Comparison of ENCODE assay signal across 9 cellular contexts in the genomic region with DNA sequence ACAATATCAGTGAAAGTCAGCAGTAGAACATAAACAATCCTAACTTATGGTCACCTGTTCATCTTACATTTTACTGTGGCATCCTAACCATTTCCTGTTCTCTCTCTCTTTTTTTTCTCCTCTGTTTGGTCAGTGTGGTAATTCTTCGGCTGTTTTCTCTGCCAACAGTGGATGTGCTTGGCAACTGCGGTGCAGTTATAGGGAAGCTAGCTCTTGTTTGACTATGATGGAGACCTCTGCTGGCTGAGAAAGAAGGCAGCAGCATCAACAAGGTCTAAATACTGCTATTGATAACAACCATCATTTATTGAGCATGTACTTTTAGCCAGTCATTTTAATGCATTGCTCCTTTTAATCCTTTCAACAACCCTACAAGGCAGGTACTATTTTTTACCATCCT. TPM values are rescaled to one million over a fixed set of nuclear protein-coding genes. Genes with fewer than 3 reads are reported as not detected.
DNase-seq lines count a peak whose midpoint lies in the region; ATAC-seq and TF ChIP-seq lines count a peak whose summit lies in the region.
"Had no signal": no experiment of that assay in that cellular context is flagged by ENCODE, and none has a peak within 500 bp of the region (broad histone marks: within the 10 kb centered on the region; RNA-seq: fewer than 3 reads in every experiment).

No MANE protein-coding gene starts in this region.

- no TSS peak for BruUV-seq in mammary epithelial cell (replicated peaks; lab: Mats Ljungman, UMichigan)

- in situ Hi-C loops in mammary epithelial cell (cut with MboI; ENCODE audit: low sequenced_read_pairs in 2 of 2): no loop called here

- H3K9ac ChIP-seq in mammary epithelial cell (ENCODE audit: insufficient read depth, low read length): no peak overlapping the region

- intact Hi-C loops in heart right ventricle (cut with DNase I): loop anchor here in 1 of 10 donors (10.0 kb wide), 1 partner anchor 335 kb away; no protein-coding TSS in a partner anchor
- intact Hi-C loops in left ventricle myocardium superior (cut with micrococcal nuclease): no loop called here
- intact Hi-C loops in mammary epithelial cell (cut with micrococcal nuclease): loop anchor here (1.0 to 10.0 kb wide), 2 partner anchors 27 to 335 kb away; no protein-coding TSS in a partner anchor
- intact Hi-C loops in tibial artery (cut with DNase I; ENCODE audit: low total_unique reads): no loop called here

- TF ChIP-seq CTCF in heart right ventricle (IDR thresholded peaks at IDR 0.05): peak in 5 of 9 donors; percentile 6 to 37 (median 31)
- peak; percentile 19 to 43 for TF ChIP-seq CTCF in mammary epithelial cell (conservative IDR thresholded peaks at IDR 0.05 in 1 of 2, IDR thresholded peaks at IDR 0.05 in 1 of 2; ENCODE audit: extremely low read depth in 1 of 2, insufficient read depth in 1 of 2, low read depth in 1 of 2, low read length in 2 of 2)
- TF ChIP-seq CTCF in osteocyte (IDR thresholded peaks at IDR 0.05): peak; percentile 20
- no peak for TF ChIP-seq CTCF in right atrium auricular region (IDR thresholded peaks at IDR 0.05)
- TF ChIP-seq CTCF in tibial artery (IDR thresholded peaks at IDR 0.05): no peak

- H3K27ac ChIP-seq in heart right ventricle (no peak overlapping the region), mammary epithelial cell (ENCODE audit: insufficient read depth, low read depth, low read length) (no peak overlapping the region), right atrium auricular region (no peak overlapping the region), tibial artery (no peak overlapping the region)

- ATAC-seq in heart right ventricle (no peak), left ventricle myocardium superior (no peak), GM18505 (IDR thresholded peaks at IDR 0.05; ENCODE audit: unreplicated experiment) (no peak)

- peaks cover 0 to 10% (median 3%) of the 10 kb centered on the region in 11 donors for H3K9me3 ChIP-seq in heart right ventricle
- no peaks in the 10 kb centered on the region for H3K9me3 ChIP-seq in mammary epithelial cell (replicated peaks; ENCODE audit: insufficient read depth, low read length)
- H3K9me3 ChIP-seq in right atrium auricular region: peaks cover 0 to 5% of the 10 kb centered on the region in 2 donors
- peaks cover 0 to under 1% (median 0%) of the 10 kb centered on the region in 3 donors for H3K9me3 ChIP-seq in tibial artery

- peaks cover 0 to 6% (median 0%) of the 10 kb centered on the region in 7 donors for H3K27me3 ChIP-seq in heart right ventricle
- no peaks in the 10 kb centered on the region for H3K27me3 ChIP-seq in mammary epithelial cell (ENCODE audit: insufficient read depth, low read length)
- no peaks in the 10 kb centered on the region for H3K27me3 ChIP-seq in right atrium auricular region
- H3K27me3 ChIP-seq in tibial artery: no peaks in the 10 kb centered on the region

- no peak overlapping the region for H2AFZ ChIP-seq in mammary epithelial cell (ENCODE audit: low read depth, low read length)

- no peaks in the 10 kb centered on the region for H3K4me1 Mint-ChIP-seq in osteocyte (ENCODE audit: unreplicated experiment)

- peaks cover 3% of the 10 kb centered on the region for H3K9me3 Mint-ChIP-seq in osteocyte (ENCODE audit: unreplicated experiment)

- H3K4me3 Mint-ChIP-seq in osteocyte (ENCODE audit: unreplicated experiment): no peak overlapping the region
- H3K4me3 Mint-ChIP-seq: activated naive CD8-positive, alpha-beta T cell had no signal

- DNase-seq in heart right ventricle (no peak), left ventricle myocardium superior (no peak), NCI-H2171 (lab: John Stamatoyannopoulos, UW) (peak; percentile 15), mammary epithelial cell (peak; percentile 42), osteocyte (ENCODE audit: extremely low spot score, unreplicated experiment) (no peak), right atrium auricular region (ENCODE audit: low spot score) (no peak), tibial artery (no peak)

- no peak for TF ChIP-seq POLR2A in GM18505 (IDR thresholded peaks at IDR 0.05; ENCODE audit: borderline replicate concordance, extremely low read depth, insufficient read depth, insufficient read length)

- no peak overlapping the region for H3K4me2 ChIP-seq in mammary epithelial cell (ENCODE audit: insufficient read depth, low read depth, low read length)

- H3K79me2 ChIP-seq in mammary epithelial cell (ENCODE audit: insufficient read depth, low read length): no peaks in the 10 kb centered on the region

- CTCF ChIA-PET in mammary epithelial cell (lab: Charles Lee; ENCODE audit: low non-redundant PET): interaction anchor here (0.8 kb wide), 1 partner anchor 27 kb away, joined by 10 read pairs; no protein-coding TSS in a partner anchor

- no peaks in the 10 kb centered on the region for H3K36me3 Mint-ChIP-seq in osteocyte (ENCODE audit: unreplicated experiment)

- H3K36me3 ChIP-seq in heart right ventricle (no peaks in the 10 kb centered on the region), mammary epithelial cell (ENCODE audit: insufficient read depth, low read length) (no peaks in the 10 kb centered on the region), right atrium auricular region (no peaks in the 10 kb centered on the region), tibial artery (no peaks in the 10 kb centered on the region)

- H3K27ac Mint-ChIP-seq in osteocyte (ENCODE audit: unreplicated experiment): no peak overlapping the region
- H3K27ac Mint-ChIP-seq: activated naive CD8-positive, alpha-beta T cell had no signal

- peaks cover 12% of the 10 kb centered on the region for H3K27me3 Mint-ChIP-seq in osteocyte (ENCODE audit: unreplicated experiment)
- H3K27me3 Mint-ChIP-seq: activated naive CD8-positive, alpha-beta T cell had no signal

- 36 to 37% methylated on average over 2 of the region's 2 CpGs for WGBS in heart right ventricle, 2 donors
- WGBS in mammary epithelial cell (ENCODE audit: low coverage, missing lambda C conversion rate): 45% methylated on average over 2 of the region's 2 CpGs

- no peaks in the 10 kb centered on the region for H4K20me1 ChIP-seq in mammary epithelial cell (ENCODE audit: insufficient read depth, low read length)

- peaks cover 0 to 16% (median 0%) of the 10 kb centered on the region in 9 donors for H3K4me1 ChIP-seq in heart right ventricle
- H3K4me1 ChIP-seq in mammary epithelial cell (ENCODE audit: insufficient read depth, low read length): no peaks in the 10 kb centered on the region
- no peaks in the 10 kb centered on the region for H3K4me1 ChIP-seq in right atrium auricular region
- H3K4me1 ChIP-seq in tibial artery: no peaks in the 10 kb centered on the region

- dilution Hi-C loops in mammary epithelial cell (cut with HindIII; ENCODE audit: low sequenced_read_pairs): no loop called here

- H3K4me3 ChIP-seq in heart right ventricle: no peak overlapping the region
- no peak overlapping the region for H3K4me3 ChIP-seq in mammary epithelial cell (replicated peaks in 1 of 3; ENCODE audit: insufficient read depth in 1 of 3, low read depth in 2 of 3, low read length in 3 of 3)
- no peak overlapping the region for H3K4me3 ChIP-seq in right atrium auricular region
- H3K4me3 ChIP-seq in tibial artery: no peak overlapping the region

RNA-seq across cellular contexts. Expression of gene DRD3, which starts 0.7 kb away (rescaled TPM):
- total RNA-seq in heart right ventricle: not detected
- polyA plus RNA-seq in heart right ventricle: not detected
- total RNA-seq in left ventricle myocardium superior: not detected
- total RNA-seq in mammary epithelial cell: not detected
- polyA plus RNA-seq in mammary epithelial cell: not detected
- polyA minus RNA-seq in mammary epithelial cell: not detected
- not detected in 2 replicates for total RNA-seq in osteocyte
- not detected for total RNA-seq in right atrium auricular region

RNA-seq across cellular contexts. Expression of gene ZNF80, which starts 57.8 kb away (rescaled TPM):
- total RNA-seq in heart right ventricle (under 1 TPM in 2 of 10 donors, not detected in 8; 0.09 to 0.10 TPM), left ventricle myocardium superior (not detected), mammary epithelial cell (not detected), osteocyte (not detected in 2 replicates), right atrium auricular region (not detected)
- polyA plus RNA-seq in heart right ventricle (not detected), mammary epithelial cell (not detected)
- polyA minus RNA-seq in mammary epithelial cell: not detected

Comparison
In these comparisons a context has a peak if more than half of its experiments do, and no peak if none do; other contexts are left out.
1. CTCF ChIP-seq: peak in heart right ventricle (5 of 9), mammary epithelial cell (2 of 2) and osteocyte (single experiment); none in right atrium auricular region (0 of 2) and tibial artery (0 of 2).
2. DNase-seq: peak in NCI-H2171 (single experiment) and mammary epithelial cell (single experiment); none in heart right ventricle (0 of 2), left ventricle myocardium superior (single experiment), osteocyte (single experiment), right atrium auricular region (single experiment) and tibial artery (0 of 2).